ENCODE assay signal across 11 cellular contexts in genomic region chr3:37147676-37148075, GRCh38.
"Had no signal": no experiment of that assay in that cellular context is flagged by ENCODE, and none has a peak within 500 bp of the region (broad histone marks: within the 10 kb centered on the region; RNA-seq: fewer than 3 reads in every experiment).

No MANE protein-coding gene starts in this region.

- H3K27ac ChIP-seq: body of pancreas, testis had no signal

- H3K4me3 ChIP-seq: body of pancreas, testis had no signal

- H3K27me3 ChIP-seq: body of pancreas, testis had no signal

- H3K9me3 ChIP-seq: body of pancreas, testis had no signal

- DNase-seq: activated CD4-positive, alpha-beta T cell treated with anti-CD3 and anti-CD28 coated beads, Interleukin-2, amount 50 U/mL, for 48 hours; activated CD4-positive, CD25-positive, alpha-beta regulatory T cell treated with anti-CD3 and anti-CD28 coated beads, Interleukin-2, amount 50 U/mL, for 72 hours; activated CD8-positive, alpha-beta memory T cell treated with anti-CD3 and anti-CD28 coated beads, Interleukin-2, amount 10 ng/mL, durations not matched to agents 7 days and 5 days; activated effector memory CD4-positive, alpha-beta T cell treated with Interleukin-2 at 50 U/mL for 16 hours; activated T-cell treated with anti-CD3 and anti-CD28 coated beads, Interleukin-2, amount 50 U/mL, for 24 hours; body of pancreas; mammary epithelial cell; naive thymus-derived CD4-positive, alpha-beta T cell; stimulated activated CD4-positive, alpha-beta T cell treated with anti-CD3 and anti-CD28 coated beads, Interleukin-12 subunit alpha, Interleukin-12 subunit beta, amount 100 ng/mL, for 4 hours; stimulated activated naive CD4-positive, alpha-beta T cell treated with Interleukin-2 at 50 U/mL for 16 hours; testis had no signal
